In genomic region chr11:121194731-121195596, GRCh38 we compare ENCODE assay signal across 8 cellular contexts.
A peak's percentile ranks its signal among the peaks of the same experiment; 100 is the strongest.
DNase-seq lines count a peak whose midpoint lies in the region; ATAC-seq and TF ChIP-seq lines count a peak whose summit lies in the region.

No MANE protein-coding gene starts in this region.

- TF ChIP-seq POLR2A in body of pancreas (IDR thresholded peaks at IDR 0.05) = no peak

- no peaks in the 10 kb centered on the region for H3K4me1 ChIP-seq in body of pancreas

- H3K27me3 ChIP-seq in body of pancreas = no peaks in the 10 kb centered on the region

- H3K27ac ChIP-seq in body of pancreas = no peak overlapping the region

- no peaks in the 10 kb centered on the region for H3K36me3 ChIP-seq in body of pancreas (replicated peaks in 1 of 2; ENCODE audit: insufficient read depth in 1 of 2, low read depth in 2 of 2)

- H3K4me3 Mint-ChIP-seq in T-helper 17 cell = no peak overlapping the region

- 7% methylated on average over 13 of the region's 13 CpGs for whole genome bisulfite sequencing in body of pancreas, 2 donors

- ATAC-seq in GM21360 (IDR thresholded peaks at IDR 0.05; ENCODE audit: unreplicated experiment) (peak; percentile 63), T-helper 17 cell (peak; percentile 72), body of pancreas (peak; percentile 64), HG02588 (IDR thresholded peaks at IDR 0.05; ENCODE audit: unreplicated experiment) (no peak)

- no peak overlapping the region for H3K27ac Mint-ChIP-seq in T-helper 17 cell

- intact Hi-C loops in body of pancreas (cut with DNase I) = no loop called here

- DNase-seq in CMK (ENCODE audit: low read depth) (peak; percentile 33), NCI-H1092 treated with DMSO at 0.1 percent for 48 hours (lab: John Stamatoyannopoulos, UW) (peak; percentile 61), T-helper 17 cell (peak in 2 of 3 donors; percentile 10 to 46), body of pancreas (peak; percentile 42 to 59 (median 52)), iPS-NIHi7 (ENCODE audit: extremely low spot score) (peak; percentile 75)
- DNase-seq in stimulated activated CD4-positive, alpha-beta T cell treated with anti-CD3 and anti-CD28 coated beads, Interleukin-1b, Interleukin-23, amount 100 ng/mL, for 24 hours (ENCODE audit: low read depth in 4 of 4, low spot score in 1 of 4) = peak; percentile 24 to 54 (median 34)

- H3K36me3 Mint-ChIP-seq in T-helper 17 cell (ENCODE audit: low read depth) = no peaks in the 10 kb centered on the region

- no peak overlapping the region for H3K4me3 ChIP-seq in body of pancreas

- peak; percentile 61 to 83 (median 73) for TF ChIP-seq CTCF in body of pancreas (IDR thresholded peaks at IDR 0.05)

- H3K9me3 ChIP-seq in T-helper 17 cell (ENCODE audit: control insufficient read depth, low read length, poor library complexity, severe bottlenecking) (no peaks in the 10 kb centered on the region), body of pancreas (no peaks in the 10 kb centered on the region)

- peaks cover 3% of the 10 kb centered on the region for H3K4me1 Mint-ChIP-seq in T-helper 17 cell

- peaks cover 38% of the 10 kb centered on the region for H3K27me3 Mint-ChIP-seq in T-helper 17 cell
